Comparison of ENCODE assay signal across 22 cellular contexts in genomic region chr17:27497696-27498095, GRCh38. TPM values are rescaled to one million over a fixed set of nuclear protein-coding genes. Genes with fewer than 3 reads are reported as not detected.
DNase-seq lines count a peak whose midpoint lies in the region; ATAC-seq and TF ChIP-seq lines count a peak whose summit lies in the region.
"Had no signal": no experiment of that assay in that cellular context is flagged by ENCODE, and none has a peak within 500 bp of the region (broad histone marks: within the 10 kb centered on the region; RNA-seq: fewer than 3 reads in every experiment).

No MANE protein-coding gene starts in this region.

- H3K4me1 Mint-ChIP-seq in mesothelial cell of epicardium, result peaks cover 54% of the 10 kb centered on the region
- H3K4me1 Mint-ChIP-seq: activated CD4-positive, alpha-beta T cell treated with anti-CD3 and anti-CD28 coated beads, Interleukin-2, amount 10 ng/mL, durations not matched to agents 7 days and 5 days had no signal

- TF ChIP-seq CTCF in RWPE1 (conservative IDR thresholded peaks at IDR 0.05; ENCODE audit: low read depth) (no peak), epithelial cell of esophagus (IDR thresholded peaks at IDR 0.05; ENCODE audit: insufficient read depth, low read depth, low read length, missing control alignments) (no peak), mesothelial cell of epicardium (IDR thresholded peaks at IDR 0.05; ENCODE audit: unreplicated experiment) (no peak), upper lobe of right lung (IDR thresholded peaks at IDR 0.05) (no peak)

- H3K36me3 ChIP-seq in upper lobe of right lung, result no peaks in the 10 kb centered on the region
- H3K36me3 ChIP-seq: ovary, Peyer's patch, sigmoid colon had no signal

- no peaks in the 10 kb centered on the region for H3K9me3 ChIP-seq in upper lobe of right lung
- H3K9me3 ChIP-seq: ovary, Peyer's patch, sigmoid colon, testis had no signal

- H3K36me3 Mint-ChIP-seq in mesothelial cell of epicardium, result peaks cover 12% of the 10 kb centered on the region

- no peaks in the 10 kb centered on the region for H3K27me3 Mint-ChIP-seq in mesothelial cell of epicardium (ENCODE audit: low read depth)
- H3K27me3 Mint-ChIP-seq: activated CD4-positive, alpha-beta T cell treated with anti-CD3 and anti-CD28 coated beads, Interleukin-2, amount 10 ng/mL, durations not matched to agents 7 days and 5 days; activated T-helper 17 cell treated with anti-CD3 and anti-CD28 coated beads, Interleukin-2, amount 50 U/mL, for 72 hours; central memory CD8-positive, alpha-beta T cell; natural killer cell treated with Interleukin-12 subunit alpha and Interleukin-12 subunit beta and Interleukin-15 and Interleukin-18, amount 100 ng/mL, for 72 hours had no signal

- peaks cover 10% of the 10 kb centered on the region for H3K9me3 Mint-ChIP-seq in mesothelial cell of epicardium
- H3K9me3 Mint-ChIP-seq: central memory CD8-positive, alpha-beta T cell; natural killer cell treated with Interleukin-12 subunit alpha and Interleukin-12 subunit beta and Interleukin-15 and Interleukin-18, amount 100 ng/mL, for 72 hours had no signal

- H3K27ac ChIP-seq in RWPE1, result peak overlapping the region; percentile 73
- H3K27ac ChIP-seq in upper lobe of right lung, result no peak overlapping the region
- H3K27ac ChIP-seq: ovary, Peyer's patch, sigmoid colon, testis had no signal

- DNase-seq in RWPE1 (ENCODE audit: low spot score), result peak; percentile 67
- DNase-seq in epithelial cell of esophagus (ENCODE audit: low read depth), result peak; percentile 98
- DNase-seq in mesothelial cell of epicardium (ENCODE audit: low spot score in 2 of 2, unreplicated experiment in 2 of 2), result no peak
- peak; percentile 21 for DNase-seq in upper lobe of right lung
- DNase-seq in SW 1271 (lab: John Stamatoyannopoulos, UW), result no peak
- DNase-seq in KG1 (lab: John Stamatoyannopoulos, UW), result no peak
- no peak for DNase-seq in stimulated activated CD4-positive, alpha-beta T cell treated with anti-CD3 and anti-CD28 coated beads, Interleukin-4, amount 100 ng/mL, for 1 hour
- DNase-seq: activated CD4-positive, alpha-beta T cell treated with anti-CD3 and anti-CD28 coated beads, Interleukin-2, amount 10 ng/mL, durations not matched to agents 7 days and 5 days; NCI-H1417 treated with DMSO at 0.1 percent for 48 hours; NCI-H2107; ovary; sigmoid colon; stimulated activated CD4-positive, alpha-beta T cell treated with anti-CD3 and anti-CD28 coated beads, Interleukin-1b, Interleukin-23, amount 100 ng/mL, for 48 hours; testis had no signal

- H3K27ac Mint-ChIP-seq in mesothelial cell of epicardium, result peak overlapping the region; percentile 79
- H3K27ac Mint-ChIP-seq: activated CD4-positive, alpha-beta T cell treated with anti-CD3 and anti-CD28 coated beads, Interleukin-2, amount 10 ng/mL, durations not matched to agents 7 days and 5 days; activated T-helper 17 cell treated with anti-CD3 and anti-CD28 coated beads, Interleukin-2, amount 50 U/mL, for 72 hours; GM23338 had no signal

- CTCF ChIA-PET in RWPE1 (lab: Yijun Ruan, JAX), result interaction anchor here (0.6 to 2.0 kb wide), 2 partner anchors 60 to 102 kb away, joined by 6 to 7 read pairs; no protein-coding TSS in a partner anchor

- POLR2A ChIA-PET in RWPE1 (lab: Yijun Ruan, JAX; ENCODE audit: low non-redundant PET), result no interaction called here

- no peaks in the 10 kb centered on the region for H3K27me3 ChIP-seq in upper lobe of right lung
- H3K27me3 ChIP-seq: ovary, Peyer's patch, sigmoid colon, testis had no signal

- intact Hi-C loops in upper lobe of right lung (cut with DNase I), result no loop called here

- H3K4me3 ChIP-seq in epithelial cell of esophagus (ENCODE audit: low read length), result no peak overlapping the region
- no peak overlapping the region for H3K4me3 ChIP-seq in upper lobe of right lung
- H3K4me3 ChIP-seq: GM23338, ovary, Peyer's patch, sigmoid colon, testis had no signal

- no peak for ATAC-seq in upper lobe of right lung
- ATAC-seq: activated naive CD4-positive, alpha-beta T cell treated with anti-CD3 and anti-CD28 coated beads, Interleukin-2, amount 50 U/mL, for 72 hours; activated T-helper 17 cell treated with anti-CD3 and anti-CD28 coated beads, Interleukin-2, amount 50 U/mL, for 72 hours; GM23338; left lobe of liver; natural killer cell treated with Interleukin-12 subunit alpha and Interleukin-12 subunit beta and Interleukin-15 and Interleukin-18, amount 100 ng/mL, for 72 hours; stimulated activated effector memory CD8-positive, alpha-beta T cell treated with anti-CD3 and anti-CD28 coated beads, Interleukin-12 subunit alpha, Interleukin-12 subunit beta, amount 100 ng/mL, for 72 hours had no signal

- H3K4me1 ChIP-seq in upper lobe of right lung, result peaks cover 34% of the 10 kb centered on the region

- H3K4me3 Mint-ChIP-seq in mesothelial cell of epicardium, result no peak overlapping the region
- H3K4me3 Mint-ChIP-seq: activated CD4-positive, alpha-beta T cell treated with anti-CD3 and anti-CD28 coated beads, Interleukin-2, amount 10 ng/mL, durations not matched to agents 7 days and 5 days; activated T-helper 17 cell treated with anti-CD3 and anti-CD28 coated beads, Interleukin-2, amount 50 U/mL, for 72 hours; central memory CD8-positive, alpha-beta T cell; GM23338; natural killer cell treated with Interleukin-12 subunit alpha and Interleukin-12 subunit beta and Interleukin-15 and Interleukin-18, amount 100 ng/mL, for 72 hours; stimulated activated effector memory CD8-positive, alpha-beta T cell treated with anti-CD3 and anti-CD28 coated beads, Interleukin-12 subunit alpha, Interleukin-12 subunit beta, amount 100 ng/mL, for 72 hours had no signal

RNA-seq across cellular contexts. Expression of gene KSR1, which starts 41.4 kb away (rescaled TPM):
- total RNA-seq in mesothelial cell of epicardium (64.0 to 69.4 TPM (median 64.5 TPM) in 3 replicates), upper lobe of right lung (52.5 TPM)

Comparison
In these comparisons a context has a peak if more than half of its experiments do, and no peak if none do; other contexts are left out.
1. DNase-seq: peak in RWPE1 (single experiment), epithelial cell of esophagus (single experiment) and upper lobe of right lung (single experiment); none in mesothelial cell of epicardium (0 of 2), SW 1271 (0 of 2), KG1 (single experiment) and stimulated activated CD4-positive, alpha-beta T cell treated with anti-CD3 and anti-CD28 coated beads, Interleukin-4, amount 100 ng/mL, for 1 hour (single experiment).